Comparison of ENCODE assay signal across 8 cellular contexts in genomic region chr21:34582506-34583150, GRCh38. TPM values are rescaled to one million over a fixed set of nuclear protein-coding genes. Genes with fewer than 3 reads are reported as not detected.
DNase-seq lines count a peak whose midpoint lies in the region; ATAC-seq, FAIRE-seq and TF ChIP-seq lines count a peak whose summit lies in the region.

No MANE protein-coding gene starts in this region.

- in situ Hi-C loops in K562 (cut with MboI) = no loop called here

- no peak overlapping the region for H3K9ac ChIP-seq in Karpas-422 (ENCODE audit: low read length)
- H3K9ac ChIP-seq in K562 (ENCODE audit: insufficient read depth in 1 of 2, low read depth in 2 of 2, low read length in 2 of 2) = no peak overlapping the region

- no TSS peak for BruUV-seq in K562 (replicated peaks; lab: Mats Ljungman, UMichigan)

- no peak for TF ChIP-seq POLR2A in K562 (conservative IDR thresholded peaks at IDR 0.05)

- H3K27ac Mint-ChIP-seq in activated CD8-positive, alpha-beta memory T cell treated with anti-CD3 and anti-CD28 coated beads, Interleukin-2, amount 10 ng/mL, durations not matched to agents 7 days and 5 days = no peak overlapping the region

- peak; percentile 62 for FAIRE-seq in K562 (lab: Jason Lieb, UNC)
- FAIRE-seq in urothelium cell line (lab: Jason Lieb, UNC) = no peak

- POLR2A ChIA-PET in K562 (lab: Yijun Ruan, JAX) = interaction anchor here (0.7 to 1.0 kb wide), 3 partner anchors 9 to 42 kb away, joined by 3 read pairs; no protein-coding TSS in a partner anchor

- H3K79me2 ChIP-seq in Karpas-422 (ENCODE audit: low read length) (no peaks in the 10 kb centered on the region), K562 (ENCODE audit: control insufficient read depth, insufficient read depth, low read length) (no peaks in the 10 kb centered on the region)

- H3K36me3 ChIP-seq in Karpas-422 (ENCODE audit: insufficient read depth, low read length) (no peaks in the 10 kb centered on the region), K562 (ENCODE audit: control insufficient read depth, insufficient read depth, low read length) (no peaks in the 10 kb centered on the region)

- no peaks in the 10 kb centered on the region for H3K9me1 ChIP-seq in K562 (ENCODE audit: control insufficient read depth, insufficient read depth, low read length)

- H3K27me3 ChIP-seq in Karpas-422 (ENCODE audit: low read length) (no peaks in the 10 kb centered on the region), K562 (ENCODE audit: control insufficient read depth in 2 of 2, insufficient read depth in 2 of 2, low read length in 2 of 2) (peaks cover 0 to 15% of the 10 kb centered on the region in 2 experiments; a peak in 3 of 5 replicates)

- TF ChIP-seq RAD21 in K562 (CRISPR knock-in tag; conservative IDR thresholded peaks at IDR 0.05 in 1 of 2, IDR thresholded peaks at IDR 0.05 in 1 of 2) = peak; percentile 55 to 74

- H3K4me1 Mint-ChIP-seq in activated CD8-positive, alpha-beta memory T cell treated with anti-CD3 and anti-CD28 coated beads, Interleukin-2, amount 10 ng/mL, durations not matched to agents 7 days and 5 days = peaks cover 13% of the 10 kb centered on the region

- H3K4me3 ChIP-seq in Karpas-422 (ENCODE audit: low read length) = no peak overlapping the region
- H3K4me3 ChIP-seq in K562 = no peak overlapping the region

- H3K27ac ChIP-seq in Karpas-422 (ENCODE audit: low read length) = no peak overlapping the region
- H3K27ac ChIP-seq in K562 (ENCODE audit: extremely low read depth, low read depth, low read length) = no peak overlapping the region

- peak; percentile 49 for ATAC-seq in activated CD8-positive, alpha-beta memory T cell treated with anti-CD3 and anti-CD28 coated beads, Interleukin-2, amount 10 ng/mL, durations not matched to agents 7 days and 5 days
- peak; percentile 94 for ATAC-seq in K562

- H3K4me1 ChIP-seq in Karpas-422 (ENCODE audit: low read length) (no peaks in the 10 kb centered on the region), K562 (replicated peaks in 1 of 2; ENCODE audit: control insufficient read depth in 2 of 2, insufficient read depth in 2 of 2, low read length in 2 of 2) (peaks cover 0 to 8% of the 10 kb centered on the region in 2 experiments; a peak in 2 of 5 replicates)

- H4K20me1 ChIP-seq in Karpas-422 (ENCODE audit: insufficient read depth, low read depth, low read length) (peaks cover 4% of the 10 kb centered on the region; the same call in 1 of the 2 replicates), K562 (replicated peaks; ENCODE audit: control insufficient read depth, insufficient read depth, low read length) (peaks cover 21% of the 10 kb centered on the region; the same call in 1 of the 2 replicates)

- CTCF ChIA-PET in activated CD8-positive, alpha-beta memory T cell treated with anti-CD3 and anti-CD28 coated beads, Interleukin-2, amount 10 ng/mL, durations not matched to agents 7 days and 5 days (lab: Charles Lee) = interaction anchor here (1.1 to 2.4 kb wide), 3 partner anchors 21 to 72 kb away, joined by 3 to 8 read pairs (median 6); no protein-coding TSS in a partner anchor
- CTCF ChIA-PET in K562 (lab: Yijun Ruan, JAX; ENCODE audit: low intra/inter-chr PET ratio) = interaction anchor here (0.6 to 1.2 kb wide), 4 partner anchors 48 to 210 kb away, joined by 3 to 4 read pairs (median 3); no protein-coding TSS in a partner anchor

- no peak for DNase-seq in activated CD8-positive, alpha-beta memory T cell treated with anti-CD3 and anti-CD28 coated beads, Interleukin-2, amount 10 ng/mL, durations not matched to agents 7 days and 5 days
- no peak for DNase-seq in activated CD8-positive, alpha-beta memory T cell treated with anti-CD3 and anti-CD28 coated beads, Interleukin-2, amount 50 U/mL, for 48 hours
- DNase-seq in Karpas-422 (peak; percentile 75), K562 (ENCODE audit: extremely low read depth in 1 of 4, low spot score in 3 of 4) (peak; percentile 24 to 38 (median 32)), islet precursor cell (peak; percentile 12), urothelium cell line (ENCODE audit: low spot score) (peak; percentile 20), posterior vena cava (ENCODE audit: low spot score) (no peak), NCI-H774 (lab: John Stamatoyannopoulos, UW) (no peak)

- H3K4me3 Mint-ChIP-seq in activated CD8-positive, alpha-beta memory T cell treated with anti-CD3 and anti-CD28 coated beads, Interleukin-2, amount 10 ng/mL, durations not matched to agents 7 days and 5 days = no peak overlapping the region

- H3K36me3 Mint-ChIP-seq in activated CD8-positive, alpha-beta memory T cell treated with anti-CD3 and anti-CD28 coated beads, Interleukin-2, amount 10 ng/mL, durations not matched to agents 7 days and 5 days = peaks cover 5% of the 10 kb centered on the region

- TF ChIP-seq CTCF in K562 (IDR thresholded peaks at IDR 0.05 in 2 of 3, conservative IDR thresholded peaks at IDR 0.05 in 1 of 3; ENCODE audit: insufficient read depth in 2 of 3, low read depth in 1 of 3, low read length in 3 of 3) = peak; percentile 45 to 65 (median 61); a peak in 5 of 6 replicates

- 35% methylated on average over 10 of the region's 10 CpGs for WGBS in K562 (ENCODE audit: insufficient coverage, low coverage, missing lambda C conversion rate)

- TF ChIP-seq EP300 in K562 (IDR thresholded peaks at IDR 0.05; ENCODE audit: low read length) = no peak

- H3K4me2 ChIP-seq in Karpas-422 (ENCODE audit: low read depth, low read length, poor library complexity, severe bottlenecking) (no peak overlapping the region), K562 (ENCODE audit: insufficient read depth, low read length) (no peak overlapping the region)

- no peaks in the 10 kb centered on the region for H3K9me2 ChIP-seq in Karpas-422 (replicated peaks; ENCODE audit: insufficient read depth, low read length)

- no peak overlapping the region for H2AFZ ChIP-seq in Karpas-422 (ENCODE audit: low read length)
- H2AFZ ChIP-seq in K562 (ENCODE audit: low read depth, low read length) = no peak overlapping the region

- no peaks in the 10 kb centered on the region for H3K27me3 Mint-ChIP-seq in activated CD8-positive, alpha-beta memory T cell treated with anti-CD3 and anti-CD28 coated beads, Interleukin-2, amount 10 ng/mL, durations not matched to agents 7 days and 5 days

- H3K9me3 ChIP-seq in Karpas-422 (ENCODE audit: low read length) = no peaks in the 10 kb centered on the region
- H3K9me3 ChIP-seq in K562 (replicated peaks; ENCODE audit: control insufficient read depth, insufficient read depth, low read depth, low read length) = no peaks in the 10 kb centered on the region

- intact Hi-C loops in K562 (cut with micrococcal nuclease) = no loop called here
- intact Hi-C loops in posterior vena cava (cut with DNase I) = loop anchor here in 1 of 2 donors (5.0 kb wide), 1 partner anchor 55 kb away; no protein-coding TSS in a partner anchor

- H3K9me3 Mint-ChIP-seq in activated CD8-positive, alpha-beta memory T cell treated with anti-CD3 and anti-CD28 coated beads, Interleukin-2, amount 10 ng/mL, durations not matched to agents 7 days and 5 days (ENCODE audit: low read depth) = no peaks in the 10 kb centered on the region

TF ChIP-seq in K562, 482 proteins besides CTCF, POLR2A, EP300 and RAD21 (continues in another document):
- TF ChIP-seq FOXP1 (CRISPR knock-in tag; IDR thresholded peaks at IDR 0.05) = no peak
- TF ChIP-seq, protein P1, sequence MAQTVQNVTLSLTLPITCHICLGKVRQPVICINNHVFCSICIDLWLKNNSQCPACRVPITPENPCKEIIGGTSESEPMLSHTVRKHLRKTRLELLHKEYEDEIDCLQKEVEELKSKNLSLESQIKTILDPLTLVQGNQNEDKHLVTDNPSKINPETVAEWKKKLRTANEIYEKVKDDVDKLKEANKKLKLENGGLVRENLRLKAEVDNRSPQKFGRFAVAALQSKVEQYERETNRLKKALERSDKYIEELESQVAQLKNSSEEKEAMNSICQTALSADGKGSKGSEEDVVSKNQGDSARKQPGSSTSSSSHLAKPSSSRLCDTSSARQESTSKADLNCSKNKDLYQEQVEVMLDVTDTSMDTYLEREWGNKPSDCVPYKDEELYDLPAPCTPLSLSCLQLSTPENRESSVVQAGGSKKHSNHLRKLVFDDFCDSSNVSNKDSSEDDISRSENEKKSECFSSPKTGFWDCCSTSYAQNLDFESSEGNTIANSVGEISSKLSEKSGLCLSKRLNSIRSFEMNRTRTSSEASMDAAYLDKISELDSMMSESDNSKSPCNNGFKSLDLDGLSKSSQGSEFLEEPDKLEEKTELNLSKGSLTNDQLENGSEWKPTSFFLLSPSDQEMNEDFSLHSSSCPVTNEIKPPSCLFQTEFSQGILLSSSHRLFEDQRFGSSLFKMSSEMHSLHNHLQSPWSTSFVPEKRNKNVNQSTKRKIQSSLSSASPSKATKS (CRISPR knock-in tag; IDR thresholded peaks at IDR 0.05) = no peak
- TF ChIP-seq EGR1 (conservative IDR thresholded peaks at IDR 0.05) = no peak

RNA-seq across cellular contexts. Expression of gene RCAN1, which starts 32.3 kb away (rescaled TPM):
- total RNA-seq in activated CD8-positive, alpha-beta memory T cell treated with anti-CD3 and anti-CD28 coated beads, Interleukin-2, amount 10 ng/mL, durations not matched to agents 7 days and 5 days = 10 to 100 TPM in 1 of 2 experiments, 1 to 10 TPM in 1; 6.5 to 13.6 TPM
- 2.5 and 3.4 TPM in 2 replicates for total RNA-seq in Karpas-422 (2014; rRNA removed; shearing (Covaris generic); ENCODE audit: low replicate concordance)
- 6.1 and 7.8 TPM in 2 replicates for total RNA-seq in K562 (2011; cell fraction: chromatin; rRNA removed; ENCODE audit: low replicate concordance)
- total RNA-seq in K562 (2011; cell fraction: nucleolus; rRNA removed) = 3.8 and 4.2 TPM in 2 replicates
- 6.6 and 7.6 TPM in 2 replicates for total RNA-seq in K562 (2011; cell fraction: nucleoplasm; rRNA removed)
- total RNA-seq in K562 (2014; rRNA removed) = 11.9 TPM in 2 replicates
- 16.5 and 16.9 TPM in 2 replicates for total RNA-seq in K562 (2014; rRNA removed; fragmentation: Illumina TruSeq; extraction: Trizol)
- total RNA-seq in K562 (2015; rRNA removed; fragmentation: Illumina TruSeq; extraction: Trizol) = 12.3 and 14.7 TPM in 2 replicates
- 14.0 and 15.5 TPM in 2 replicates for total RNA-seq in K562 (2021)
- polyA plus RNA-seq in K562 (2011; rRNA removed) = 5.3 and 9.9 TPM in 2 replicates
- 2.7 and 3.8 TPM in 2 replicates for polyA plus RNA-seq in K562 (2011; cell fraction: cytosol; rRNA removed)
- polyA plus RNA-seq in K562 (2011; cell fraction: nucleus; rRNA removed) = 2.2 and 2.9 TPM in 2 replicates
- polyA plus RNA-seq in K562 (2012) = 14.3 and 25.6 TPM in 2 replicates
- 13.4 and 14.9 TPM in 2 replicates for polyA plus RNA-seq in K562 (2014; fragmentation: Illumina TruSeq; extraction: Trizol)
- 1 to 10 TPM; 4.4 to 6.1 TPM for polyA plus RNA-seq in K562 (2014; fragmentation: Nextera tagmentation; extraction: Ambion mirVana)
- 12.3 and 15.0 TPM in 2 replicates for polyA plus RNA-seq in K562 (2014; rRNA removed)
- polyA minus RNA-seq in K562 (2011; rRNA and poly(A)+ RNA removed) = 8.1 and 11.2 TPM in 2 replicates
- 3.4 and 5.2 TPM in 2 replicates for polyA minus RNA-seq in K562 (2011; cell fraction: cytosol; rRNA and poly(A)+ RNA removed)
- 2.7 and 3.3 TPM in 2 replicates for polyA minus RNA-seq in K562 (2011; cell fraction: nucleus; rRNA and poly(A)+ RNA removed)
- 100 to 1,000 TPM in 1 of 2 donors, 10 to 100 TPM in 1; 59.6 to 180 TPM for total RNA-seq in posterior vena cava

Comparison
In these comparisons a context has a peak if more than half of its experiments do, and no peak if none do; other contexts are left out.
1. DNase-seq: peak in Karpas-422 (single experiment), K562 (4 of 4), islet precursor cell (single experiment) and urothelium cell line (single experiment); none in activated CD8-positive, alpha-beta memory T cell treated with anti-CD3 and anti-CD28 coated beads, Interleukin-2, amount 10 ng/mL, durations not matched to agents 7 days and 5 days (single experiment), activated CD8-positive, alpha-beta memory T cell treated with anti-CD3 and anti-CD28 coated beads, Interleukin-2, amount 50 U/mL, for 48 hours (single experiment), posterior vena cava (single experiment) and NCI-H774 (single experiment).